ENCODE assay signal across 11 cellular contexts in the genomic region with DNA sequence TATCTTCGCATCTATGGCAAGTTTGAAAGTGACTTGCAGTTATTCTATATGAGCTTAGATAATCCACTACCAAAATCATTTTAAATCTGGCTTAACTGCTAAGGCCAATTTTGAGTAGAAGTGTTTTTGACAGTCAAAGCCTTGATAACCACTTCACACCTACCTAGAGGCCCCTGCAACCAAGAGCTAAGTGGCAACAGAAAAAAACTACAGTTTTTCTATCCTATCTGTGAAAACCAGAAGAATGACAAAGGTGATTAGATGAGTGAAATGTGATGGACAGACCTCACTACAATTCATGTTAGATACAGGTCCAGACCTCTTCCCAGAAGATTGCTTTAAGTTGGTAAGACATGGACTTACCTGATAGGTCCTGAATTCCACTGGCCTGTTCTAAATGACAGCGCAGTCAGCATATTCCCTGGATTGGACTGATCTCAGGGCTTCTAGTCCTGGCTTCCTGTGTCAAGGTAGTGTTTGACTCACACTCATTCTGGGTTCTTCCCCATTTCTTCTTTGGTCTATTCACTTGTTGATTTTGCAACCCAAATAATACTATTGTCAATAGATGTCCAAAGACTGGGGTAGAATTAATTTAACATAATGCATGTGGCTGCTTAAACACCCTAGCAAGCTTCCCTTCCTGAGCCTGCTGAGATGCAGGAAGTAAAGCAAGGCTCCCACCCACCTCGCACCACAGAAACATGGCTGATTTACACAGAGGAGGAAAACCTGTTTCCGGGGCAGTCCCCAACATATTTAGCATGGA.
A peak's percentile ranks its signal among the peaks of the same experiment; 100 is the strongest.
DNase-seq lines count a peak whose midpoint lies in the region; ATAC-seq, FAIRE-seq and TF ChIP-seq lines count a peak whose summit lies in the region.
"Had no signal": no experiment of that assay in that cellular context is flagged by ENCODE, and none has a peak within 500 bp of the region (broad histone marks: within the 10 kb centered on the region; RNA-seq: fewer than 3 reads in every experiment).

No MANE protein-coding gene starts in this region.

- peak; percentile 46 for ATAC-seq in GM18517 (IDR thresholded peaks at IDR 0.05; ENCODE audit: unreplicated experiment)
- peak; percentile 52 for ATAC-seq in HG03066 (IDR thresholded peaks at IDR 0.05; ENCODE audit: low read depth, unreplicated experiment)
- no peak for ATAC-seq in Right ventricle myocardium superior (ENCODE audit: poor library complexity)

- peak overlapping the region in 1 of 59 donors; percentile 10 for H3K27ac ChIP-seq in dorsolateral prefrontal cortex
- H3K27ac ChIP-seq: cardiac muscle cell, right atrium auricular region, tibial nerve had no signal

- no peak overlapping the region for H3K4me3 ChIP-seq in dorsolateral prefrontal cortex
- H3K4me3 ChIP-seq: cardiac muscle cell, right atrium auricular region, tibial nerve had no signal

- DNase-seq in activated T-cell treated with anti-CD3 and anti-CD28 coated beads for 4 hours (peak; percentile 4), dorsolateral prefrontal cortex (no peak), urothelium cell line (ENCODE audit: low spot score) (no peak), SHP77 (lab: John Stamatoyannopoulos, UW) (no peak), Right ventricle myocardium superior (no peak)
- peak; percentile 7 for DNase-seq in stimulated activated CD4-positive, alpha-beta T cell treated with anti-CD3 and anti-CD28 coated beads, Interleukin-12 subunit alpha, Interleukin-12 subunit beta, amount 100 ng/mL, for 4 hours

- TF ChIP-seq CTCF in dorsolateral prefrontal cortex (IDR thresholded peaks at IDR 0.05 in 54 of 56, conservative IDR thresholded peaks at IDR 0.05 in 2 of 56; ENCODE audit: low read depth in 1 of 56, partially characterized antibody in 56 of 56): no peak

- no peaks in the 10 kb centered on the region for H3K27me3 ChIP-seq in dorsolateral prefrontal cortex
- H3K27me3 ChIP-seq: cardiac muscle cell, right atrium auricular region, tibial nerve had no signal

- FAIRE-seq in urothelium cell line (lab: Jason Lieb, UNC): no peak

- intact Hi-C loops in dorsolateral prefrontal cortex (cut with DNase I) (no loop called here), Right ventricle myocardium superior (cut with DNase I) (no loop called here)

Comparison
In these comparisons a context has a peak if more than half of its experiments do, and no peak if none do; other contexts are left out.
1. DNase-seq: peak in activated T-cell treated with anti-CD3 and anti-CD28 coated beads for 4 hours (single experiment) and stimulated activated CD4-positive, alpha-beta T cell treated with anti-CD3 and anti-CD28 coated beads, Interleukin-12 subunit alpha, Interleukin-12 subunit beta, amount 100 ng/mL, for 4 hours (single experiment); none in dorsolateral prefrontal cortex (0 of 10), urothelium cell line (single experiment), SHP77 (0 of 2) and Right ventricle myocardium superior (single experiment).